ENCODE assay signal across 10 cellular contexts in the genomic region with DNA sequence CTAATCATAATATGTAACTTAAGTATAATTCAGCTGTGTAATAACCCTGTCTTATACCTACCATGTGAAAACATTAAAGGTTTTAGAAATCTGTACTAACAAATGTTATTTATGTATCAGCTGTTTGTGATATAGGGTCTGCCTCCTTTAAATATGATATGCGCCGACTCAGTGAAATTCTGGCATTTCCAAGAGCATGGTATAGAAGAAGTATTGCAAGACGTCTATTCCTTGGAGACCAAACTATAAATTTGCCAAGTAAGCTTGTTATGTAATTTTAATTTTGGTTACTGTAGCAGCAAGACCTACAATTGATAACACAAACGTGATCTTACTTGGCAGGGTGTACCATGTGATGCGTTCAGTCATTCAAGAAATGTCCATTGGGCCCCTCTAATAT. TPM values are rescaled to one million over a fixed set of nuclear protein-coding genes. Genes with fewer than 3 reads are reported as not detected.
"Had no signal": no experiment of that assay in that cellular context is flagged by ENCODE, and none has a peak within 500 bp of the region (broad histone marks: within the 10 kb centered on the region; RNA-seq: fewer than 3 reads in every experiment).

No MANE protein-coding gene starts in this region.

- H3K9me3 ChIP-seq: HAP-1 had no signal

- H3K4me3 ChIP-seq: HAP-1 had no signal

- H3K4me1 ChIP-seq: HAP-1 had no signal

- ATAC-seq: HCT116 had no signal

- H3K9ac ChIP-seq: KMS-11 had no signal

- FAIRE-seq: HTR-8/SVneo had no signal

- H3K4me2 ChIP-seq: KMS-11 had no signal

- H3K27ac ChIP-seq: KMS-11 had no signal

- DNase-seq: GOT3, H7, KBM-7 had no signal

RNA-seq across cellular contexts. Expression of a gene that starts 32.3 kb away (rescaled TPM):
- total RNA-seq: H4, H7, HFFc6, HT-29 had no signal
